In the genomic region with DNA sequence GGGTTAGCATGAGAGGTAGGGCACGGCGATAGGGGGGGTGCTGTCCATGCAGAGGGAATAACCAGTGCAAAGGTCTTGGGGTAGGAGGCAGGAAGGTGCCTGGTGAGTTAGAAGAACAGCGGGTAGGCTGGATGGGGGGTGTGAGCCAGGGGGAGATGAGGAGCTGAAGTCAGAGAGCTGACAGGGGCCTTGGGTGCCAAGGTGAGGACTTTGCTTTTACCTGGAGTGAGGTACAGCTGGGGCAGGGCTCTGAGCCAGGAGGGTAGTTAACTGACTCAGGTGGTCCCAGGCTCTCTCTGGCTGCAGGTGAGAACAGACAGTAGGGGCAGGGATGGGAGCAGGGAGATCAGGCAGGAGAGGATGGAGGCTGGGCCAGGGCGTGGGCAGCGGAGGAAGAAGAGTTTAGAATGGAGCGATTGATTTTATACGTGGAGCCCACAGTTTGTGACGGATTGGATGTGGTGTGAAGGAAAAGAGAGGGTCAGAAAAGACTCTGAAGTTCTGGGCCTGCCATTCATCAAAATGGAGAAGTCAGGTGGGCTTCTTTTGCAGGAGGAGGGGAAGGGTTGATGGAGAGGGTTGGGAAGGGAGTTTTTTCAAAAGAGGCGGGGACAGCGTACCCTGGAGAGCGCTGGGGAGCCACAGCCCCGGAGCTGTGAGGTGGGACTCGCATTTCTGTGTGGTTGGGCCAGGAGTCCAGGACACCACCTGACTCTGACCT, we compare ENCODE assay signal across 8 cellular contexts. TPM values are rescaled to one million over a fixed set of nuclear protein-coding genes. Genes with fewer than 3 reads are reported as not detected.
DNase-seq lines count a peak whose midpoint lies in the region; ATAC-seq and TF ChIP-seq lines count a peak whose summit lies in the region.

No MANE protein-coding gene starts in this region.

- TF ChIP-seq EP300 in stomach (IDR thresholded peaks at IDR 0.05) = no peak

- H3K36me3 ChIP-seq in stomach = peaks cover 0 to 3% (median 0%) of the 10 kb centered on the region in 4 donors

- no peaks in the 10 kb centered on the region for H3K9me3 ChIP-seq in stomach

- ATAC-seq in HG03045 (IDR thresholded peaks at IDR 0.05; ENCODE audit: unreplicated experiment) = peak; percentile 13
- ATAC-seq in GM21423 (IDR thresholded peaks at IDR 0.05; ENCODE audit: unreplicated experiment) = no peak
- ATAC-seq in GM21381 (IDR thresholded peaks at IDR 0.05; ENCODE audit: unreplicated experiment) = no peak

- TF ChIP-seq CTCF in stomach (IDR thresholded peaks at IDR 0.05) = no peak

- WGBS in adipose tissue, 3 donors = 45 to 47% (median 47%) methylated on average over 13 of the region's 13 CpGs
- 41 to 55% (median 52%) methylated on average over 13 of the region's 13 CpGs for WGBS in stomach, 5 donors

- peak; percentile 81 for DNase-seq in iPS-NIHi7 (ENCODE audit: extremely low spot score)
- no peak for DNase-seq in stomach
- no peak for DNase-seq in AML-193 (lab: John Stamatoyannopoulos, UW)
- DNase-seq in amygdala (lab: John Stamatoyannopoulos, UW) = no peak

- peak overlapping the region; percentile 82 to 92 (median 86) for H3K4me3 ChIP-seq in stomach

- H3K4me1 ChIP-seq in stomach = peaks cover 54 to 93% (median 83%) of the 10 kb centered on the region in 4 donors

- H3K27me3 ChIP-seq in stomach = no peaks in the 10 kb centered on the region

- no peak for TF ChIP-seq POLR2A in stomach (IDR thresholded peaks at IDR 0.05)

- intact Hi-C loops in stomach (cut with DNase I; ENCODE audit: low total_unique reads) = no loop called here

- H3K27ac ChIP-seq in adipose tissue (ENCODE audit: low read depth, low read length) (peak overlapping the region; percentile 93), stomach (peak overlapping the region; percentile 94 to 99 (median 99))

RNA-seq across cellular contexts. Expression of a gene that starts 1.2 kb away (rescaled TPM):
- polyA plus RNA-seq in adipose tissue (10 to 100 TPM; 72.1 to 85.9 (median 73.7) TPM), stomach (10 to 100 TPM; 29.8 to 52.2 (median 34.4) TPM)
- total RNA-seq in stomach = 10 to 100 TPM; 39.7 to 74.1 (median 48.1) TPM

RNA-seq across cellular contexts. Expression of a gene that starts 31.3 kb away (rescaled TPM):
- polyA plus RNA-seq in adipose tissue (10 to 100 TPM in 1 of 3 donors, 1 to 10 TPM in 2; 5.2 to 22.5 (median 7.9) TPM), stomach (1 to 10 TPM; 3.7 to 8.6 (median 6.1) TPM)
- total RNA-seq in stomach = 10 to 100 TPM in 1 of 5 donors, 1 to 10 TPM in 3, not detected in 1; 1.3 to 36.6 (median 3.5) TPM

RNA-seq across cellular contexts. Expression of a gene that starts 34.9 kb away (rescaled TPM):
- polyA plus RNA-seq in adipose tissue = 1 to 10 TPM; 1.5 to 2.7 (median 1.9) TPM
- total RNA-seq in stomach = 10 to 100 TPM in 2 of 5 donors, 1 to 10 TPM in 2, under 1 TPM in 1; 0.87 to 14.3 (median 8.4) TPM
- 1 to 10 TPM in 1 of 3 donors, under 1 TPM in 2; 0.78 to 1.4 (median 0.87) TPM for polyA plus RNA-seq in stomach

RNA-seq across cellular contexts. Expression of a gene that starts 42.6 kb away (rescaled TPM):
- polyA plus RNA-seq in adipose tissue = 100 to 1,000 TPM in 1 of 3 donors, 1 to 10 TPM in 2; 1.5 to 141 (median 5.4) TPM
- 10 to 100 TPM in 4 of 5 donors, not detected in 1; 14.7 to 45.2 (median 21.9) TPM for total RNA-seq in stomach
- 10 to 100 TPM; 19.2 to 39.4 (median 33.7) TPM for polyA plus RNA-seq in stomach
